10 cellular contexts compared by ENCODE assay signal in the genomic region with DNA sequence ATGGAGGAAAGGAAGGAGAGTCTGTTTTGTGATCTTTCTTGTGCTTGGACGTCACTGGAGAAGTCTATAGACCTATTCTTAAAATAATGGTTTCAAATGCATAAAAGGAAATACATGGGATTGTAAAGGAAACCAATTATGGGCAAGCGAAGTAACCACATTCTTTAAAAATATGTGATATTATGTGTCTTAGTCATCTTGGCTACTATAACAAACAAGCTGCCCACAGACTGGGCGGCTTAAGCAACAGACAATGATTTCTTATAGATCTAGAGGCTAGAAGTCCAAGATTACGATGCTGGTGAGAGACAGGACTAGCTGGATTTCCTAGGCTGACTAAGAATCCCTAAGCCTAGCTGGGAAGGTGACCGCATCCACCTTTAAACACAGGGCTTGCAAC. TPM values are rescaled to one million over a fixed set of nuclear protein-coding genes. Genes with fewer than 3 reads are reported as not detected.
DNase-seq lines count a peak whose midpoint lies in the region; ATAC-seq and TF ChIP-seq lines count a peak whose summit lies in the region.
"Had no signal": no experiment of that assay in that cellular context is flagged by ENCODE, and none has a peak within 500 bp of the region (broad histone marks: within the 10 kb centered on the region; RNA-seq: fewer than 3 reads in every experiment).

No MANE protein-coding gene starts in this region.

- no peaks in the 10 kb centered on the region for H3K4me1 ChIP-seq in trophoblast cell (ENCODE audit: control insufficient read depth in 1 of 2, insufficient read depth in 2 of 2, low read length in 2 of 2)

- intact Hi-C loops in dendritic cell treated with granulocyte-macrophage colony-stimulating factor and Interleukin-4, amounts not matched to agents 40 ng/mL and 50 ng/mL, for 4 days (cut with micrococcal nuclease), result loop anchor here (5.0 kb wide), 1 partner anchor 74 kb away; no protein-coding TSS in a partner anchor

- H3K36me3 Mint-ChIP-seq in dendritic cell treated with granulocyte-macrophage colony-stimulating factor and Interleukin-4, amounts not matched to agents 40 ng/mL and 50 ng/mL, for 4 days (ENCODE audit: low read depth), result no peaks in the 10 kb centered on the region

- no peak overlapping the region for H3K9ac ChIP-seq in trophoblast cell (ENCODE audit: low read length)

- no peak overlapping the region for H3K4ac ChIP-seq in trophoblast cell (ENCODE audit: low read depth, low read length)

- H2BK120ac ChIP-seq in trophoblast cell (ENCODE audit: insufficient read depth, low read length, poor library complexity), result no peak overlapping the region

- H3K79me1 ChIP-seq in trophoblast cell (ENCODE audit: low read length), result no peaks in the 10 kb centered on the region

- no peaks in the 10 kb centered on the region for H3K27me3 ChIP-seq in trophoblast cell (ENCODE audit: insufficient read depth, low read length)

- H3K4me3 Mint-ChIP-seq in dendritic cell treated with granulocyte-macrophage colony-stimulating factor and Interleukin-4, amounts not matched to agents 40 ng/mL and 50 ng/mL, for 4 days, result no peak overlapping the region

- H3K4me3 ChIP-seq in GM12865 (ENCODE audit: low read depth, low read length), result no peak overlapping the region
- H3K4me3 ChIP-seq in trophoblast cell (ENCODE audit: low read depth, low read length), result no peak overlapping the region
- H3K4me3 ChIP-seq: skin epidermis had no signal

- no peak overlapping the region for H3K14ac ChIP-seq in trophoblast cell (ENCODE audit: low read length)

- WGBS in trophoblast cell (ENCODE audit: extremely low coverage, insufficient coverage, insufficient read length), result no CpG with 5 or more reads among the region's 5 CpGs

- peak overlapping the region; percentile 43 for H3K27ac Mint-ChIP-seq in dendritic cell treated with granulocyte-macrophage colony-stimulating factor and Interleukin-4, amounts not matched to agents 40 ng/mL and 50 ng/mL, for 4 days

- no peak overlapping the region for H4K12ac ChIP-seq in trophoblast cell (ENCODE audit: low read depth, low read length)

- no peak overlapping the region for H3K4me2 ChIP-seq in trophoblast cell (ENCODE audit: low read length)

- H3K27me3 Mint-ChIP-seq in dendritic cell treated with granulocyte-macrophage colony-stimulating factor and Interleukin-4, amounts not matched to agents 40 ng/mL and 50 ng/mL, for 4 days, result peaks cover 23% of the 10 kb centered on the region

- H4K8ac ChIP-seq in trophoblast cell (ENCODE audit: low read depth, low read length), result no peak overlapping the region

- no peak overlapping the region for H3K18ac ChIP-seq in trophoblast cell (ENCODE audit: low read length)

- no peaks in the 10 kb centered on the region for H3K9me3 Mint-ChIP-seq in dendritic cell treated with granulocyte-macrophage colony-stimulating factor and Interleukin-4, amounts not matched to agents 40 ng/mL and 50 ng/mL, for 4 days

- H2BK5ac ChIP-seq in trophoblast cell (ENCODE audit: low read depth, low read length, poor library complexity), result no peak overlapping the region

- H3K27ac ChIP-seq in trophoblast cell (ENCODE audit: low read depth, low read length), result no peak overlapping the region
- H3K27ac ChIP-seq: skin epidermis had no signal

- DNase-seq in GM12865 (ENCODE audit: low read depth), result peak; percentile 38
- peak; percentile 76 for DNase-seq in RPMI7951 (ENCODE audit: low read depth)
- peak; percentile 49 to 79 for DNase-seq in trophoblast cell
- no peak for DNase-seq in erythroblast (lab: John Stamatoyannopoulos, UW)
- DNase-seq: NCI-H2081 had no signal

- no peaks in the 10 kb centered on the region for H3K9me3 ChIP-seq in trophoblast cell (ENCODE audit: insufficient read depth, low read depth, low read length)

- TF ChIP-seq CTCF in GM12865 (IDR thresholded peaks at IDR 0.05; ENCODE audit: insufficient read depth, low read depth, low read length, missing control alignments), result no peak

- H3K23ac ChIP-seq in trophoblast cell (ENCODE audit: low read length), result no peak overlapping the region

- no peak overlapping the region for H4K91ac ChIP-seq in trophoblast cell (ENCODE audit: low read depth, low read length)

- peaks cover 24% of the 10 kb centered on the region for H3K4me1 Mint-ChIP-seq in dendritic cell treated with granulocyte-macrophage colony-stimulating factor and Interleukin-4, amounts not matched to agents 40 ng/mL and 50 ng/mL, for 4 days (ENCODE audit: low read depth)

- no peaks in the 10 kb centered on the region for H3K36me3 ChIP-seq in trophoblast cell (ENCODE audit: control insufficient read depth in 1 of 2, insufficient read depth in 2 of 2, low read length in 2 of 2)

- no peaks in the 10 kb centered on the region for H3K79me2 ChIP-seq in trophoblast cell (ENCODE audit: control insufficient read depth, insufficient read depth, low read length, poor library complexity)

- H2AFZ ChIP-seq in trophoblast cell (ENCODE audit: insufficient read depth, low read length, poor library complexity), result no peak overlapping the region

- no peak overlapping the region for H2AK5ac ChIP-seq in trophoblast cell (ENCODE audit: low read length)

- no peak overlapping the region for H2BK12ac ChIP-seq in trophoblast cell (ENCODE audit: low read length)

- TF ChIP-seq POLR2A in erythroblast (IDR thresholded peaks at IDR 0.05; ENCODE audit: low read length), result no peak

- ATAC-seq in GM21528 (IDR thresholded peaks at IDR 0.05; ENCODE audit: low FRiP score, unreplicated experiment), result no peak
- ATAC-seq in GM21737 (IDR thresholded peaks at IDR 0.05; ENCODE audit: unreplicated experiment), result no peak
- ATAC-seq: Panc1 had no signal

RNA-seq across cellular contexts. Expression of gene CD83, which starts 49.4 kb away (rescaled TPM):
- 12.8 and 14.9 TPM in 2 replicates for total RNA-seq in RPMI7951 (2014; rRNA removed; shearing (Covaris generic))
- 1.3 and 1.4 TPM in 2 replicates for polyA plus RNA-seq in trophoblast cell (2013)

Comparison
In these comparisons a context has a peak if more than half of its experiments do, and no peak if none do; other contexts are left out.
1. DNase-seq: peak in GM12865 (single experiment), RPMI7951 (single experiment) and trophoblast cell (2 of 2); none in erythroblast (0 of 2).